Comparison of ENCODE assay signal across 1 cellular context in the genomic region with DNA sequence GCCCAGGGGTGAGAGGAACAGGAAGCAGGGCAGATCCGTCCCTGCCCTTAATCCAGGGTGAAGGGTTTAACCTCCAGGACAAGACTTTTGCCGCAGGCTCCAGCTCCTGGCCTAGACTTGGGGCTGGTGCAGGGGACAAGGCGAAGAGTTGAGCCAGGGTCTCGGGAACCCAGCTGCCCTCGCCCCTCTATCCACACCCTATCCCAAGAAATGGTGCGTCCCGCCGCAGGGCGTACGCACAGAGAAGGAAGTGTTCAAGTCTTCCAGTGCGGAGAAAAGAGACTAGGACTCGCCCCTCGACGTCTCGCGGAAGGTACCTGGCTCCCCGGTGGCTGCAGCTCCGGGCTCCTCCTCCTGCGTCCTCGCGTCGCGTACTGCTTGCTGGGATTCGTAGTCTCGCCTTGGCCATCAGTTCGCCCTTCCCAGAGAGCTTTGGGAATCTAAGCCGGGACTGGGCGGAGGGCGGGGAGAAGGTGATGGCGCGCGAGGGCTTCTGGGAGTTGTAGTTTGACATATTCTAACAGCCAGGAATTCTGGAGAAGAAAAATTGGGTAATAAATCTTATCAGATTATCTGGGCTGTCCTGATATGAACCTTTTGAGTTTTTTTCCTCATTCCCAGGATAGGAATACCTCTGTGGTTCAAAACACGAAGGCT.
A peak's percentile ranks its signal among the peaks of the same experiment; 100 is the strongest.
TF ChIP-seq lines count a peak whose summit lies in the region.

ZMAT5 (minus strand) TSS at position 376 of the 657 bp plus-strand sequence. CDS start 18,463 bp downstream, outside the sequence.

TF ChIP-seq in HEK293, 187 proteins besides CTCF, POLR2A, EP300 and RAD21 (continued from another document):
- TF ChIP-seq ZNF280C (tag by site-specific recombination; IDR thresholded peaks at IDR 0.05) (no peak), ZNF138 (tag by site-specific recombination; IDR thresholded peaks at IDR 0.05; ENCODE audit: borderline replicate concordance) (no peak), ZNF785 (tag by site-specific recombination; IDR thresholded peaks at IDR 0.05) (no peak), ZNF114 (tag by site-specific recombination; IDR thresholded peaks at IDR 0.05) (no peak), SCRT1 (tag by site-specific recombination; IDR thresholded peaks at IDR 0.05; ENCODE audit: borderline replicate concordance) (no peak; the same call in 1 of the 2 replicates), ZNF777 (tag by site-specific recombination; IDR thresholded peaks at IDR 0.05; ENCODE audit: borderline replicate concordance) (peak; percentile 79), IKZF3 (tag by site-specific recombination; IDR thresholded peaks at IDR 0.05) (peak; percentile 97), FEZF1 (tag by site-specific recombination; IDR thresholded peaks at IDR 0.05) (no peak), SP7 (tag by site-specific recombination; IDR thresholded peaks at IDR 0.05) (no peak), PBX3 (CRISPR knock-in tag; IDR thresholded peaks at IDR 0.05) (no peak), ZNF24 (tag by site-specific recombination; IDR thresholded peaks at IDR 0.05) (0 out of 2 replicates have a peak, but pooled peaks have one; percentile 33), ZNF239 (tag by site-specific recombination; IDR thresholded peaks at IDR 0.05) (no peak), HOXC10 (CRISPR knock-in tag; IDR thresholded peaks at IDR 0.05) (0 out of 2 replicates have a peak, but pooled peaks have one; percentile 58), KLF8 (tag by site-specific recombination; IDR thresholded peaks at IDR 0.05) (peak; percentile 85), ZNF37A (tag by site-specific recombination; IDR thresholded peaks at IDR 0.05) (0 out of 2 replicates have a peak, but pooled peaks have one; percentile 8), PRDM1 (tag by site-specific recombination; IDR thresholded peaks at IDR 0.05) (no peak), ZNF155 (tag by site-specific recombination; IDR thresholded peaks at IDR 0.05) (no peak), ZNF48 (tag by site-specific recombination; IDR thresholded peaks at IDR 0.05) (no peak), ZNF10 (tag by site-specific recombination; IDR thresholded peaks at IDR 0.05) (no peak), ZNF366 (tag by site-specific recombination; conservative IDR thresholded peaks at IDR 0.05) (peak; percentile 69), ZNF426 (tag by site-specific recombination; IDR thresholded peaks at IDR 0.05) (no peak), ZNF488 (tag by site-specific recombination; IDR thresholded peaks at IDR 0.05) (no peak), ZNF157 (tag by site-specific recombination; IDR thresholded peaks at IDR 0.05) (no peak), ZNF26 (tag by site-specific recombination; IDR thresholded peaks at IDR 0.05) (no peak), ZNF133 (tag by site-specific recombination; IDR thresholded peaks at IDR 0.05) (no peak), ZNF549 (tag by site-specific recombination; IDR thresholded peaks at IDR 0.05) (no peak), ZBTB26 (tag by site-specific recombination; optimal IDR thresholded peaks at IDR 0.05) (peak; percentile 31), ZNF473 (tag by site-specific recombination; IDR thresholded peaks at IDR 0.05) (no peak), OVOL3 (tag by site-specific recombination; IDR thresholded peaks at IDR 0.05) (no peak), GLI2 (tag by site-specific recombination; IDR thresholded peaks at IDR 0.05; ENCODE audit: borderline replicate concordance, low read depth) (no peak), ZNF701 (tag by site-specific recombination; IDR thresholded peaks at IDR 0.05) (no peak), SP2 (tag by site-specific recombination; IDR thresholded peaks at IDR 0.05) (peak; percentile 81), ZNF704 (tag by site-specific recombination; IDR thresholded peaks at IDR 0.05) (no peak), ZBTB20 (tag by site-specific recombination; IDR thresholded peaks at IDR 0.05) (peak; percentile 72), BCL11A (tag by site-specific recombination; IDR thresholded peaks at IDR 0.05; ENCODE audit: low read depth) (no peak), ZNF626 (tag by site-specific recombination; IDR thresholded peaks at IDR 0.05) (no peak), ZNF585B (tag by site-specific recombination; IDR thresholded peaks at IDR 0.05) (no peak)
- TF ChIP-seq, protein P1, sequence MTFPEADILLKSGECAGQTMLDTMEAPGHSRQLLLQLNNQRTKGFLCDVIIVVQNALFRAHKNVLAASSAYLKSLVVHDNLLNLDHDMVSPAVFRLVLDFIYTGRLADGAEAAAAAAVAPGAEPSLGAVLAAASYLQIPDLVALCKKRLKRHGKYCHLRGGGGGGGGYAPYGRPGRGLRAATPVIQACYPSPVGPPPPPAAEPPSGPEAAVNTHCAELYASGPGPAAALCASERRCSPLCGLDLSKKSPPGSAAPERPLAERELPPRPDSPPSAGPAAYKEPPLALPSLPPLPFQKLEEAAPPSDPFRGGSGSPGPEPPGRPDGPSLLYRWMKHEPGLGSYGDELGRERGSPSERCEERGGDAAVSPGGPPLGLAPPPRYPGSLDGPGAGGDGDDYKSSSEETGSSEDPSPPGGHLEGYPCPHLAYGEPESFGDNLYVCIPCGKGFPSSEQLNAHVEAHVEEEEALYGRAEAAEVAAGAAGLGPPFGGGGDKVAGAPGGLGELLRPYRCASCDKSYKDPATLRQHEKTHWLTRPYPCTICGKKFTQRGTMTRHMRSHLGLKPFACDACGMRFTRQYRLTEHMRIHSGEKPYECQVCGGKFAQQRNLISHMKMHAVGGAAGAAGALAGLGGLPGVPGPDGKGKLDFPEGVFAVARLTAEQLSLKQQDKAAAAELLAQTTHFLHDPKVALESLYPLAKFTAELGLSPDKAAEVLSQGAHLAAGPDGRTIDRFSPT (tag by site-specific recombination; IDR thresholded peaks at IDR 0.05), result no peak
- TF ChIP-seq, protein P2, sequence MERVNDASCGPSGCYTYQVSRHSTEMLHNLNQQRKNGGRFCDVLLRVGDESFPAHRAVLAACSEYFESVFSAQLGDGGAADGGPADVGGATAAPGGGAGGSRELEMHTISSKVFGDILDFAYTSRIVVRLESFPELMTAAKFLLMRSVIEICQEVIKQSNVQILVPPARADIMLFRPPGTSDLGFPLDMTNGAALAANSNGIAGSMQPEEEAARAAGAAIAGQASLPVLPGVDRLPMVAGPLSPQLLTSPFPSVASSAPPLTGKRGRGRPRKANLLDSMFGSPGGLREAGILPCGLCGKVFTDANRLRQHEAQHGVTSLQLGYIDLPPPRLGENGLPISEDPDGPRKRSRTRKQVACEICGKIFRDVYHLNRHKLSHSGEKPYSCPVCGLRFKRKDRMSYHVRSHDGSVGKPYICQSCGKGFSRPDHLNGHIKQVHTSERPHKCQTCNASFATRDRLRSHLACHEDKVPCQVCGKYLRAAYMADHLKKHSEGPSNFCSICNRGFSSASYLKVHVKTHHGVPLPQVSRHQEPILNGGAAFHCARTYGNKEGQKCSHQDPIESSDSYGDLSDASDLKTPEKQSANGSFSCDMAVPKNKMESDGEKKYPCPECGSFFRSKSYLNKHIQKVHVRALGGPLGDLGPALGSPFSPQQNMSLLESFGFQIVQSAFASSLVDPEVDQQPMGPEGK (tag by site-specific recombination; IDR thresholded peaks at IDR 0.05), result peak; percentile 26; the same call in 1 of the 2 replicates
- TF ChIP-seq, protein P3, sequence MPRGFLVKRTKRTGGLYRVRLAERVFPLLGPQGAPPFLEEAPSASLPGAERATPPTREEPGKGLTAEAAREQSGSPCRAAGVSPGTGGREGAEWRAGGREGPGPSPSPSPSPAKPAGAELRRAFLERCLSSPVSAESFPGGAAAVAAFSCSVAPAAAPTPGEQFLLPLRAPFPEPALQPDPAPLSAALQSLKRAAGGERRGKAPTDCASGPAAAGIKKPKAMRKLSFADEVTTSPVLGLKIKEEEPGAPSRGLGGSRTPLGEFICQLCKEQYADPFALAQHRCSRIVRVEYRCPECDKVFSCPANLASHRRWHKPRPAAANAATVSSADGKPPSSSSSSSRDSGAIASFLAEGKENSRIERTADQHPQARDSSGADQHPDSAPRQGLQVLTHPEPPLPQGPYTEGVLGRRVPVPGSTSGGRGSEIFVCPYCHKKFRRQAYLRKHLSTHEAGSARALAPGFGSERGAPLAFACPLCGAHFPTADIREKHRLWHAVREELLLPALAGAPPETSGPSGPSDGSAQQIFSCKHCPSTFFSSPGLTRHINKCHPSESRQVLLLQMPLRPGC (tag by site-specific recombination; IDR thresholded peaks at IDR 0.05), result peak; percentile 20; the same call in 1 of the 2 replicates
